ENCODE assay signal across 8 cellular contexts in genomic region chr14:102088012-102088792, GRCh38.
DNase-seq lines count a peak whose midpoint lies in the region; ATAC-seq and TF ChIP-seq lines count a peak whose summit lies in the region.

No MANE protein-coding gene starts in this region.

- ATAC-seq in GM21619 (IDR thresholded peaks at IDR 0.05; ENCODE audit: unreplicated experiment), result no peak

- H3K27ac ChIP-seq in ACC112 (ENCODE audit: low read depth, low read length) (peak overlapping the region; percentile 86; the same call in 1 of the 2 replicates), HL-60 (replicated peaks) (peak overlapping the region; percentile 92), duodenal mucosa (ENCODE audit: low read depth, low read length) (peak overlapping the region; percentile 70)

- H3K4me1 ChIP-seq in ACC112 (ENCODE audit: control insufficient read depth, insufficient read depth, low read length, unreplicated experiment) (peaks cover 26% of the 10 kb centered on the region), duodenal mucosa (ENCODE audit: control insufficient read depth in 1 of 2, insufficient read depth in 2 of 2, low read length in 2 of 2) (peaks cover 18 to 19% of the 10 kb centered on the region in 2 donors)

- peak overlapping the region; percentile 81 to 97 for H3K9ac ChIP-seq in duodenal mucosa (ENCODE audit: low read depth in 1 of 2, low read length in 2 of 2)

- DNase-seq in HL-60 (ENCODE audit: low read depth in 1 of 2, low spot score in 1 of 2) (peak; percentile 72 to 89), medulla oblongata (ENCODE audit: extremely low spot score) (peak; percentile 80), NCI-H345 (lab: John Stamatoyannopoulos, UW) (no peak)
- DNase-seq in activated CD4-positive, alpha-beta T cell treated with anti-CD3 and anti-CD28 coated beads, Interleukin-2, amount 50 U/mL, for 24 hours (ENCODE audit: low read depth in 1 of 2, low spot score in 1 of 2), result peak; percentile 47 to 53
- peak; percentile 53 to 55 for DNase-seq in stimulated activated CD8-positive, alpha-beta memory T cell treated with anti-CD3 and anti-CD28 coated beads, Interleukin-15, amount 100 ng/mL, for 4 hours (ENCODE audit: low read depth in 2 of 2)

- H3K36me3 ChIP-seq in ACC112 (ENCODE audit: insufficient read depth, low read length), result peaks cover 28% of the 10 kb centered on the region
- peaks cover 19 to 22% of the 10 kb centered on the region in 2 donors for H3K36me3 ChIP-seq in duodenal mucosa (ENCODE audit: control insufficient read depth in 1 of 2, insufficient read depth in 2 of 2, low read length in 2 of 2)

- no peaks in the 10 kb centered on the region for H3K9me3 ChIP-seq in duodenal mucosa (ENCODE audit: control insufficient read depth in 1 of 2, low read length in 2 of 2)

- peak overlapping the region; percentile 11 for H2AFZ ChIP-seq in ACC112 (ENCODE audit: low read length, unreplicated experiment)

- H3K4me3 ChIP-seq in ACC112 (ENCODE audit: low read depth, low read length) (peak overlapping the region; percentile 98), HL-60 (replicated peaks; ENCODE audit: insufficient read depth, low read length) (peak overlapping the region; percentile 62), duodenal mucosa (ENCODE audit: low read depth in 1 of 2, low read length in 2 of 2) (peak overlapping the region; percentile 73 to 76)

- H3K79me2 ChIP-seq in ACC112 (ENCODE audit: control insufficient read depth, insufficient read depth, low read length, unreplicated experiment), result peaks cover 36% of the 10 kb centered on the region

- H3K27me3 ChIP-seq in ACC112 (ENCODE audit: insufficient read depth, low read length) (no peaks in the 10 kb centered on the region), HL-60 (ENCODE audit: insufficient read depth, poor library complexity, severe bottlenecking) (no peaks in the 10 kb centered on the region), duodenal mucosa (ENCODE audit: control insufficient read depth in 1 of 2, insufficient read depth in 2 of 2, low read length in 2 of 2) (no peaks in the 10 kb centered on the region)

- TF ChIP-seq CTCF in HL-60 (IDR thresholded peaks at IDR 0.05; ENCODE audit: insufficient read depth, low read length), result no peak
